Comparison of ENCODE assay signal across 10 cellular contexts in genomic region chr2:62362561-62362960, GRCh38.
DNase-seq lines count a peak whose midpoint lies in the region; ATAC-seq and TF ChIP-seq lines count a peak whose summit lies in the region.
"Had no signal": no experiment of that assay in that cellular context is flagged by ENCODE, and none has a peak within 500 bp of the region (broad histone marks: within the 10 kb centered on the region; RNA-seq: fewer than 3 reads in every experiment).

No MANE protein-coding gene starts in this region.

- in situ Hi-C loops in mammary epithelial cell (cut with MboI; ENCODE audit: low sequenced_read_pairs in 2 of 2) = no loop called here

- H3K27me3 ChIP-seq in mammary epithelial cell (ENCODE audit: insufficient read depth, low read length) (no peaks in the 10 kb centered on the region), upper lobe of right lung (no peaks in the 10 kb centered on the region)
- H3K27me3 ChIP-seq: vagina had no signal

- no peak overlapping the region for H3K9ac ChIP-seq in mammary epithelial cell (ENCODE audit: insufficient read depth, low read length)

- H3K4me1 ChIP-seq in mammary epithelial cell (ENCODE audit: insufficient read depth, low read length) (no peaks in the 10 kb centered on the region), upper lobe of right lung (no peaks in the 10 kb centered on the region)
- H3K4me1 ChIP-seq: vagina had no signal

- DNase-seq in mammary epithelial cell (peak; percentile 66), upper lobe of right lung (no peak), retina (no peak), COLO668 (lab: John Stamatoyannopoulos, UW; ENCODE audit: unreplicated experiment) (no peak), NCI-H1048 (lab: John Stamatoyannopoulos, UW) (no peak)
- DNase-seq: caudate nucleus, NCI-H1092 treated with DMSO at 0.1 percent for 48 hours had no signal

- no peaks in the 10 kb centered on the region for H4K20me1 ChIP-seq in mammary epithelial cell (ENCODE audit: insufficient read depth, low read length)

- dilution Hi-C loops in mammary epithelial cell (cut with HindIII; ENCODE audit: low sequenced_read_pairs) = loop anchor here (5.0 kb wide), 1 partner anchor 85 kb away; no protein-coding TSS in a partner anchor

- BruUV-seq in mammary epithelial cell (replicated peaks; lab: Mats Ljungman, UMichigan) = no TSS peak

- CTCF ChIA-PET in mammary epithelial cell (lab: Charles Lee; ENCODE audit: low non-redundant PET) = no interaction called here

- H3K27ac ChIP-seq in mammary epithelial cell (ENCODE audit: insufficient read depth, low read depth, low read length) (no peak overlapping the region), upper lobe of right lung (no peak overlapping the region)
- H3K27ac ChIP-seq: vagina had no signal

- ATAC-seq in GM19438 (IDR thresholded peaks at IDR 0.05; ENCODE audit: low read depth, unreplicated experiment) = peak; percentile 21
- ATAC-seq in HG03025 (IDR thresholded peaks at IDR 0.05; ENCODE audit: low FRiP score, unreplicated experiment) = peak; percentile 40
- peak; percentile 76 for ATAC-seq in upper lobe of right lung

- H2AFZ ChIP-seq in mammary epithelial cell (ENCODE audit: low read depth, low read length) = no peak overlapping the region

- intact Hi-C loops in mammary epithelial cell (cut with micrococcal nuclease) (no loop called here), upper lobe of right lung (cut with DNase I) (no loop called here)

- H3K79me2 ChIP-seq in mammary epithelial cell (ENCODE audit: insufficient read depth, low read length) = no peaks in the 10 kb centered on the region

- no peaks in the 10 kb centered on the region for H3K9me3 ChIP-seq in mammary epithelial cell (replicated peaks; ENCODE audit: insufficient read depth, low read length)
- H3K9me3 ChIP-seq in upper lobe of right lung = no peaks in the 10 kb centered on the region
- H3K9me3 ChIP-seq: vagina had no signal

- H3K36me3 ChIP-seq in mammary epithelial cell (ENCODE audit: insufficient read depth, low read length) (no peaks in the 10 kb centered on the region), upper lobe of right lung (no peaks in the 10 kb centered on the region)
- H3K36me3 ChIP-seq: vagina had no signal

- H3K4me3 ChIP-seq in mammary epithelial cell (replicated peaks in 1 of 3; ENCODE audit: insufficient read depth in 1 of 3, low read depth in 2 of 3, low read length in 3 of 3) = no peak overlapping the region
- H3K4me3 ChIP-seq in upper lobe of right lung = no peak overlapping the region
- H3K4me3 ChIP-seq: vagina had no signal

- 35% methylated on average over 5 of the region's 7 CpGs for WGBS in mammary epithelial cell (ENCODE audit: low coverage, missing lambda C conversion rate)

- H3K4me2 ChIP-seq in mammary epithelial cell (ENCODE audit: insufficient read depth, low read depth, low read length) = no peak overlapping the region

- TF ChIP-seq CTCF in mammary epithelial cell (conservative IDR thresholded peaks at IDR 0.05 in 1 of 2, IDR thresholded peaks at IDR 0.05 in 1 of 2; ENCODE audit: extremely low read depth in 1 of 2, insufficient read depth in 1 of 2, low read depth in 1 of 2, low read length in 2 of 2) (no peak), upper lobe of right lung (IDR thresholded peaks at IDR 0.05) (no peak)

Comparison
In these comparisons a context has a peak if more than half of its experiments do, and no peak if none do; other contexts are left out.
1. ATAC-seq: peak in every context shown above with its lines; median percentile 76 in upper lobe of right lung; 40 in HG03025; 21 in GM19438.